Comparison of ENCODE assay signal across 14 cellular contexts in genomic region chr12:100430251-100430650, GRCh38. TPM values are rescaled to one million over a fixed set of nuclear protein-coding genes. Genes with fewer than 3 reads are reported as not detected.
"Had no signal": no experiment of that assay in that cellular context is flagged by ENCODE, and none has a peak within 500 bp of the region (broad histone marks: within the 10 kb centered on the region; RNA-seq: fewer than 3 reads in every experiment).

No MANE protein-coding gene starts in this region.

RNA-seq across cellular contexts. Expression of gene NR1H4, which starts 43.4 kb away (rescaled TPM):
- total RNA-seq: activated B cell treated with CpG ODN at 0.5 μM for 24 hours; activated CD4-positive, alpha-beta memory T cell treated with anti-CD3 and anti-CD28 coated beads for 36 hours; activated CD4-positive, alpha-beta memory T cell treated with anti-CD3 and anti-CD28 coated beads, Interleukin-2, amount 10 ng/mL, durations not matched to agents 7 days and 5 days; activated CD4-positive, alpha-beta T cell treated with anti-CD3 and anti-CD28 coated beads for 36 hours; activated CD4-positive, alpha-beta T cell treated with anti-CD3 and anti-CD28 coated beads, Interleukin-2, amount 10 ng/mL, durations not matched to agents 24 days and 14 days; activated CD4-positive, alpha-beta T cell treated with anti-CD3 and anti-CD28 coated beads, Interleukin-2, amount 10 ng/mL, durations not matched to agents 7 days and 5 days; activated CD8-positive, alpha-beta memory T cell treated with anti-CD3 and anti-CD28 coated beads for 36 hours; activated CD8-positive, alpha-beta memory T cell treated with anti-CD3 and anti-CD28 coated beads, Interleukin-2, amount 10 ng/mL, durations not matched to agents 7 days and 5 days; activated CD8-positive, alpha-beta T cell treated with anti-CD3 and anti-CD28 coated beads for 36 hours; activated CD8-positive, alpha-beta T cell treated with anti-CD3 and anti-CD28 coated beads, Interleukin-2, amount 10 ng/mL, durations not matched to agents 7 days and 5 days; T-helper 1 cell treated with Interleukin-12 subunit alpha and Interleukin-12 subunit beta and Interleukin-4 antibody, amounts not matched to agents 30 ng/mL and 1 ng/mL, for 36 hours; T-helper 17 cell; T-helper 2 cell treated with Interferon-gamma antibody and Interleukin-4, amounts not matched to agents 100 ng/mL and 5 ng/mL, for 36 hours; WTC11 had no signal
